2 cellular contexts compared by ENCODE assay signal in the genomic region with DNA sequence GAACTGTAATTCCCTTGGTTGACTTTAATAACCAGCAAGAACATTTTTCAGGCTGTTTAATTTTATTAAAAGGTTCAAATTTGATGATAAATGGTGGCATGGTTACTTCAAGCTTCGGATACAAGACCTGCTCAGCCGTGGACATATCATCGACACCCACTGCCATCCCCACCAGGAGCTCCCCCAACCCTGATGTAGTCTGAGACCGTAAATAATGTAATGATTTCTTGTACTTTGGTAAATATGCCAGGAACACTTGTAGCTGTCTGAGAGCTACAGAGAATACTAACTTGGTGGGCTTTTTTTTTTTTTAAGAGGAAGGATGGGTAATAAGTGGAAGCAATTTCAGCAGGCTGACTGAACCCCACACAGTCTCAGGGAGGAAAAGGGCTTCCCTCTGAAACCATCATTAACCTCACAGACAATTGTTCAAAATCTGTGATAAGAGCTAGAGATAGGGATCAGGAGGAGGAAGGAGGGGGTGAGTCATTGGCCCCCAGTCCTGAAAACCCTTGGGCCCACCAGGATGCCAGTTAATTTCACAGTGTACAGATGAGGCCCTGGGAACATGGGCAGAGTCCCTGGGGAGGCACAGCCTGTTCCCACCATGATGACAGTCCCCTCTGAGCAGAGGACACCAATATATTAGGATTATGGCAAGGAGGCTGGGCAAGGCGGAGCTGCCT.
TF ChIP-seq lines count a peak whose summit lies in the region.

No MANE protein-coding gene starts in this region.

TF ChIP-seq in SK-N-SH, 30 proteins besides CTCF, POLR2A, EP300 and RAD21 (continued from another document):
- TF ChIP-seq NFIC (IDR thresholded peaks at IDR 0.05; ENCODE audit: borderline replicate concordance) = peak; percentile 7; the same call in 1 of the 2 replicates

TF ChIP-seq in SK-N-SH treated with all-trans-retinoic acid at 6 μM for 48 hours, 23 proteins besides CTCF, POLR2A, EP300 and RAD21 (continued from another document):
- no peak for TF ChIP-seq ARNTL (CRISPR knock-in tag; IDR thresholded peaks at IDR 0.05; ENCODE audit: borderline replicate concordance, low read depth)
- TF ChIP-seq, protein P1, sequence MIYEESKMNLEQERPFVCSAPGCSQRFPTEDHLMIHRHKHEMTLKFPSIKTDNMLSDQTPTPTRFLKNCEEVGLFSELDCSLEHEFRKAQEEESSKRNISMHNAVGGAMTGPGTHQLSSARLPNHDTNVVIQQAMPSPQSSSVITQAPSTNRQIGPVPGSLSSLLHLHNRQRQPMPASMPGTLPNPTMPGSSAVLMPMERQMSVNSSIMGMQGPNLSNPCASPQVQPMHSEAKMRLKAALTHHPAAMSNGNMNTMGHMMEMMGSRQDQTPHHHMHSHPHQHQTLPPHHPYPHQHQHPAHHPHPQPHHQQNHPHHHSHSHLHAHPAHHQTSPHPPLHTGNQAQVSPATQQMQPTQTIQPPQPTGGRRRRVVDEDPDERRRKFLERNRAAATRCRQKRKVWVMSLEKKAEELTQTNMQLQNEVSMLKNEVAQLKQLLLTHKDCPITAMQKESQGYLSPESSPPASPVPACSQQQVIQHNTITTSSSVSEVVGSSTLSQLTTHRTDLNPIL (CRISPR knock-in tag; IDR thresholded peaks at IDR 0.05; ENCODE audit: low read depth) = no peak
- no peak for TF ChIP-seq BACH2 (CRISPR knock-in tag; IDR thresholded peaks at IDR 0.05; ENCODE audit: borderline replicate concordance)
- no peak for TF ChIP-seq ISL1 (CRISPR knock-in tag; IDR thresholded peaks at IDR 0.05)
- TF ChIP-seq POU6F1 (CRISPR knock-in tag; IDR thresholded peaks at IDR 0.05; ENCODE audit: borderline replicate concordance, low read depth) = no peak
- no peak for TF ChIP-seq SNAI2 (CRISPR knock-in tag; IDR thresholded peaks at IDR 0.05)
- TF ChIP-seq ZFP3 (CRISPR knock-in tag; IDR thresholded peaks at IDR 0.05) = no peak
- TF ChIP-seq, protein P2, sequence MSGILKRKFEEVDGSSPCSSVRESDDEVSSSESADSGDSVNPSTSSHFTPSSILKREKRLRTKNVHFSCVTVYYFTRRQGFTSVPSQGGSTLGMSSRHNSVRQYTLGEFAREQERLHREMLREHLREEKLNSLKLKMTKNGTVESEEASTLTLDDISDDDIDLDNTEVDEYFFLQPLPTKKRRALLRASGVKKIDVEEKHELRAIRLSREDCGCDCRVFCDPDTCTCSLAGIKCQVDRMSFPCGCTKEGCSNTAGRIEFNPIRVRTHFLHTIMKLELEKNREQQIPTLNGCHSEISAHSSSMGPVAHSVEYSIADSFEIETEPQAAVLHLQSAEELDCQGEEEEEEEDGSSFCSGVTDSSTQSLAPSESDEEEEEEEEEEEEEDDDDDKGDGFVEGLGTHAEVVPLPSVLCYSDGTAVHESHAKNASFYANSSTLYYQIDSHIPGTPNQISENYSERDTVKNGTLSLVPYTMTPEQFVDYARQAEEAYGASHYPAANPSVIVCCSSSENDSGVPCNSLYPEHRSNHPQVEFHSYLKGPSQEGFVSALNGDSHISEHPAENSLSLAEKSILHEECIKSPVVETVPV (CRISPR knock-in tag; IDR thresholded peaks at IDR 0.05) = no peak
- TF ChIP-seq ZNF565 (CRISPR knock-in tag; conservative IDR thresholded peaks at IDR 0.05; ENCODE audit: low read depth) = no peak
- TF ChIP-seq TOX (CRISPR knock-in tag; IDR thresholded peaks at IDR 0.05; ENCODE audit: borderline replicate concordance) = no peak
- TF ChIP-seq ZFP30 (CRISPR knock-in tag; IDR thresholded peaks at IDR 0.05) = no peak
- no peak for TF ChIP-seq RARB (CRISPR knock-in tag; IDR thresholded peaks at IDR 0.05)
- TF ChIP-seq, protein P3, sequence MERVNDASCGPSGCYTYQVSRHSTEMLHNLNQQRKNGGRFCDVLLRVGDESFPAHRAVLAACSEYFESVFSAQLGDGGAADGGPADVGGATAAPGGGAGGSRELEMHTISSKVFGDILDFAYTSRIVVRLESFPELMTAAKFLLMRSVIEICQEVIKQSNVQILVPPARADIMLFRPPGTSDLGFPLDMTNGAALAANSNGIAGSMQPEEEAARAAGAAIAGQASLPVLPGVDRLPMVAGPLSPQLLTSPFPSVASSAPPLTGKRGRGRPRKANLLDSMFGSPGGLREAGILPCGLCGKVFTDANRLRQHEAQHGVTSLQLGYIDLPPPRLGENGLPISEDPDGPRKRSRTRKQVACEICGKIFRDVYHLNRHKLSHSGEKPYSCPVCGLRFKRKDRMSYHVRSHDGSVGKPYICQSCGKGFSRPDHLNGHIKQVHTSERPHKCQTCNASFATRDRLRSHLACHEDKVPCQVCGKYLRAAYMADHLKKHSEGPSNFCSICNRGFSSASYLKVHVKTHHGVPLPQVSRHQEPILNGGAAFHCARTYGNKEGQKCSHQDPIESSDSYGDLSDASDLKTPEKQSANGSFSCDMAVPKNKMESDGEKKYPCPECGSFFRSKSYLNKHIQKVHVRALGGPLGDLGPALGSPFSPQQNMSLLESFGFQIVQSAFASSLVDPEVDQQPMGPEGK (CRISPR knock-in tag; IDR thresholded peaks at IDR 0.05; ENCODE audit: borderline replicate concordance) = no peak
